Comparison of ENCODE assay signal across 18 cellular contexts in the genomic region with DNA sequence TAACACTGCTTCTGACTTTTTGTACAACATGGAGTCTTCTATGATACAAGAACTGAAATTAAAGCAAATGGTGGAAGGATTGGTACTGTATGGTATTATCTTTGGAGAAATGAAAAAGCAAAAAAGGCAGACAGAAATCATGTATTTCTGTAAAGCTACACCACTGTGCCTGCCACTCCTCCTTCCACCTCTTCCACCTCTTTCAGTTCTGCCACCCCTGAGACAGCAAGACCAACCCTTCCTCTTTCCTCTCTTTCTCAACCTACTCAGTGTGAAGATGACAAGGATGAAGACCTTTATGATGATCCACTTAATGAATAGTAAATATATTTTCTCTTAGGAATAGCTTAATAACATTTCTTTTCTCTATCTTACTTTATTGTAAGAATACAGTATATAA. TPM values are rescaled to one million over a fixed set of nuclear protein-coding genes. Genes with fewer than 3 reads are reported as not detected.
DNase-seq lines count a peak whose midpoint lies in the region; ATAC-seq and TF ChIP-seq lines count a peak whose summit lies in the region.
"Had no signal": no experiment of that assay in that cellular context is flagged by ENCODE, and none has a peak within 500 bp of the region (broad histone marks: within the 10 kb centered on the region; RNA-seq: fewer than 3 reads in every experiment).

No MANE protein-coding gene starts in this region.

- no peak overlapping the region for H3K14ac ChIP-seq in mesenchymal stem cell (ENCODE audit: low read length in 2 of 2)

- H3K4me1 Mint-ChIP-seq in activated CD4-positive, alpha-beta T cell treated with anti-CD3 and anti-CD28 coated beads, Interleukin-2, amount 10 ng/mL, durations not matched to agents 24 days and 14 days = peaks cover 42% of the 10 kb centered on the region

- no TSS peak for BruUV-seq in mammary epithelial cell (replicated peaks; lab: Mats Ljungman, UMichigan)
- no TSS peak for BruUV-seq in PC-3 (replicated peaks; lab: Mats Ljungman, UMichigan)

- dilution Hi-C loops in mammary epithelial cell (cut with HindIII; ENCODE audit: low sequenced_read_pairs) = loop anchor here (5.0 kb wide), 1 partner anchor 38 kb away; no protein-coding TSS in a partner anchor

- DNase-seq in activated CD4-positive, alpha-beta T cell treated with anti-CD3 and anti-CD28 coated beads, Interleukin-2, amount 10 ng/mL, durations not matched to agents 24 days and 14 days = no peak
- no peak for DNase-seq in activated CD4-positive, alpha-beta T cell treated with anti-CD3 and anti-CD28 coated beads for 4 hours
- no peak for DNase-seq in mammary epithelial cell
- no peak for DNase-seq in mesenchymal stem cell
- no peak for DNase-seq in PC-3
- no peak for DNase-seq in NCI-H774 (lab: John Stamatoyannopoulos, UW)
- DNase-seq in ureter (ENCODE audit: low spot score) = no peak
- DNase-seq in inferior parietal cortex (ENCODE audit: extremely low spot score) = no peak
- DNase-seq: Karpas-422; kidney; NCI-H1930; NCI-H524; small intestine; stimulated activated naive CD8-positive, alpha-beta T cell treated with anti-CD3 and anti-CD28 coated beads, Interleukin-15, Interleukin-2, amounts not matched to agents 100 U/mL and 50 U/mL, for 24 hours had no signal

- no peaks in the 10 kb centered on the region for H3K9me2 ChIP-seq in PC-3 (replicated peaks; ENCODE audit: low read length)

- H4K91ac ChIP-seq in mesenchymal stem cell (ENCODE audit: low read length) = no peak overlapping the region

- H3K4me2 ChIP-seq in mammary epithelial cell (ENCODE audit: insufficient read depth, low read depth, low read length) = peak overlapping the region; percentile 3
- H3K4me2 ChIP-seq in mesenchymal stem cell (ENCODE audit: low read length, poor library complexity, severe bottlenecking) = no peak overlapping the region
- H3K4me2 ChIP-seq in PC-3 (ENCODE audit: low read length) = no peak overlapping the region

- H3K27ac Mint-ChIP-seq in activated CD4-positive, alpha-beta T cell treated with anti-CD3 and anti-CD28 coated beads, Interleukin-2, amount 10 ng/mL, durations not matched to agents 24 days and 14 days = peak overlapping the region; percentile 67

- no peak for ATAC-seq in PC-3
- ATAC-seq: stimulated activated naive CD8-positive, alpha-beta T cell treated with anti-CD3 and anti-CD28 coated beads, Interleukin-15, Interleukin-2, amounts not matched to agents 100 U/mL and 50 U/mL, for 24 hours had no signal

- H3K36me3 ChIP-seq in mammary epithelial cell (ENCODE audit: insufficient read depth, low read length) (no peaks in the 10 kb centered on the region), mesenchymal stem cell (ENCODE audit: control insufficient read depth in 1 of 2, insufficient read depth in 2 of 2, low read depth in 1 of 2, low read length in 2 of 2) (no peaks in the 10 kb centered on the region), PC-3 (ENCODE audit: low read depth, low read length) (no peaks in the 10 kb centered on the region)
- H3K36me3 ChIP-seq: ovary had no signal

- no peaks in the 10 kb centered on the region for H3F3A ChIP-seq in PC-3 (ENCODE audit: low read length, unreplicated experiment)

- no peak overlapping the region for H4K8ac ChIP-seq in mesenchymal stem cell (ENCODE audit: low read length)

- no peak overlapping the region for H3K23ac ChIP-seq in mesenchymal stem cell (ENCODE audit: low read length in 2 of 2)

- peak overlapping the region in 1 of 2 experiments; percentile 21 for H3K18ac ChIP-seq in mesenchymal stem cell (ENCODE audit: low read depth in 1 of 2, low read length in 2 of 2)

- H3K79me1 ChIP-seq in mesenchymal stem cell (replicated peaks; ENCODE audit: low read length, poor library complexity, severe bottlenecking) = no peaks in the 10 kb centered on the region

- no peak overlapping the region for H2AK5ac ChIP-seq in mesenchymal stem cell (ENCODE audit: low read length, severe bottlenecking)

- H3K4me3 Mint-ChIP-seq in activated CD4-positive, alpha-beta T cell treated with anti-CD3 and anti-CD28 coated beads, Interleukin-2, amount 10 ng/mL, durations not matched to agents 24 days and 14 days = no peak overlapping the region
- H3K4me3 Mint-ChIP-seq: T-helper 1 cell treated with Interleukin-12 subunit alpha and Interleukin-12 subunit beta and Interleukin-4 antibody, amounts not matched to agents 30 μg/mL and 1 μg/mL, for 36 hours had no signal

- H3K27ac ChIP-seq in mammary epithelial cell (ENCODE audit: insufficient read depth, low read depth, low read length) (peak overlapping the region; percentile 85), mesenchymal stem cell (ENCODE audit: low read length, poor library complexity, severe bottlenecking) (peak overlapping the region; percentile 17), PC-3 (ENCODE audit: low read length) (no peak overlapping the region)
- H3K27ac ChIP-seq: HL-60 had no signal

- H3K4me3 ChIP-seq in mammary epithelial cell (replicated peaks in 1 of 3; ENCODE audit: insufficient read depth in 1 of 3, low read depth in 2 of 3, low read length in 3 of 3) (no peak overlapping the region), mesenchymal stem cell (ENCODE audit: insufficient read depth in 1 of 2, low read depth in 1 of 2, low read length in 2 of 2) (no peak overlapping the region), PC-3 (ENCODE audit: low read length) (no peak overlapping the region)
- H3K4me3 ChIP-seq: ovary had no signal

- peaks cover 30% of the 10 kb centered on the region for H3K4me1 ChIP-seq in mammary epithelial cell (ENCODE audit: insufficient read depth, low read length)
- H3K4me1 ChIP-seq in mesenchymal stem cell (ENCODE audit: control insufficient read depth, insufficient read depth, low read depth, low read length) = peaks cover 4% of the 10 kb centered on the region
- 0 out of 2 replicates have a peak, but pooled peaks cover 10% of the 10 kb centered on the region for H3K4me1 ChIP-seq in PC-3 (ENCODE audit: insufficient read depth, low read length)

- H3K27me3 ChIP-seq in mammary epithelial cell (ENCODE audit: insufficient read depth, low read length) = no peaks in the 10 kb centered on the region
- H3K27me3 ChIP-seq in mesenchymal stem cell (ENCODE audit: control insufficient read depth in 1 of 2, insufficient read depth in 1 of 2, low read length in 2 of 2) = no peaks in the 10 kb centered on the region
- peaks cover 45% of the 10 kb centered on the region; the same call in 1 of the 2 replicates for H3K27me3 ChIP-seq in PC-3 (ENCODE audit: low read length)
- H3K27me3 ChIP-seq: ovary had no signal

- intact Hi-C loops in activated CD4-positive, alpha-beta T cell treated with anti-CD3 and anti-CD28 coated beads, Interleukin-2, amount 10 ng/mL, durations not matched to agents 24 days and 14 days (cut with micrococcal nuclease) = loop anchor here (2.0 to 5.0 kb wide), 4 partner anchors 17 to 127 kb away; no protein-coding TSS in a partner anchor
- intact Hi-C loops in mammary epithelial cell (cut with micrococcal nuclease) (no loop called here), PC-3 (cut with micrococcal nuclease) (no loop called here)

- no peak overlapping the region for H2BK5ac ChIP-seq in mesenchymal stem cell (ENCODE audit: low read depth, low read length, poor library complexity, severe bottlenecking)

- H2AFZ ChIP-seq in mammary epithelial cell (ENCODE audit: low read depth, low read length) (peak overlapping the region; percentile 68), mesenchymal stem cell (ENCODE audit: low read depth, low read length) (no peak overlapping the region), PC-3 (ENCODE audit: low read length) (no peak overlapping the region)

- H2BK120ac ChIP-seq in mesenchymal stem cell (ENCODE audit: low read depth, low read length) = peak overlapping the region; percentile 5

- peaks cover 13% of the 10 kb centered on the region for H3K9me3 Mint-ChIP-seq in activated CD4-positive, alpha-beta T cell treated with anti-CD3 and anti-CD28 coated beads, Interleukin-2, amount 10 ng/mL, durations not matched to agents 24 days and 14 days
- H3K9me3 Mint-ChIP-seq: activated naive CD4-positive, alpha-beta T cell treated with anti-CD3 and anti-CD28 coated beads, Interleukin-2, amount 50 U/mL, for 24 hours had no signal

- H4K20me1 ChIP-seq in mammary epithelial cell (ENCODE audit: insufficient read depth, low read length) = no peaks in the 10 kb centered on the region
- H4K20me1 ChIP-seq in PC-3 (ENCODE audit: low read length) = no peaks in the 10 kb centered on the region

- H3K27me3 Mint-ChIP-seq in activated CD4-positive, alpha-beta T cell treated with anti-CD3 and anti-CD28 coated beads, Interleukin-2, amount 10 ng/mL, durations not matched to agents 24 days and 14 days = no peaks in the 10 kb centered on the region
- H3K27me3 Mint-ChIP-seq: activated naive CD4-positive, alpha-beta T cell treated with anti-CD3 and anti-CD28 coated beads, Interleukin-2, amount 50 U/mL, for 24 hours had no signal

- H3K9me3 ChIP-seq in mammary epithelial cell (replicated peaks; ENCODE audit: insufficient read depth, low read length) = peaks cover 4% of the 10 kb centered on the region
- H3K9me3 ChIP-seq in mesenchymal stem cell (ENCODE audit: control insufficient read depth, low read length) = peaks cover 4% of the 10 kb centered on the region
- no peaks in the 10 kb centered on the region for H3K9me3 ChIP-seq in PC-3 (ENCODE audit: low read length)
- H3K9me3 ChIP-seq: ovary had no signal

- POLR2A ChIA-PET in PC-3 (lab: Charles Lee; ENCODE audit: unreplicated experiment) = no interaction called here

- H2BK12ac ChIP-seq in mesenchymal stem cell (ENCODE audit: low read length in 2 of 2) = no peak overlapping the region

- in situ Hi-C loops in mammary epithelial cell (cut with MboI; ENCODE audit: low sequenced_read_pairs in 2 of 2) = no loop called here

- TF ChIP-seq CTCF in mammary epithelial cell (conservative IDR thresholded peaks at IDR 0.05 in 1 of 2, IDR thresholded peaks at IDR 0.05 in 1 of 2; ENCODE audit: extremely low read depth in 1 of 2, insufficient read depth in 1 of 2, low read depth in 1 of 2, low read length in 2 of 2) = no peak
- no peak for TF ChIP-seq CTCF in PC-3 (conservative IDR thresholded peaks at IDR 0.05; ENCODE audit: low read depth, low read length)

- H2BK15ac ChIP-seq in mesenchymal stem cell (ENCODE audit: low read depth, poor library complexity, severe bottlenecking) = no peak overlapping the region

- H3K79me2 ChIP-seq in mammary epithelial cell (ENCODE audit: insufficient read depth, low read length) (no peaks in the 10 kb centered on the region), PC-3 (ENCODE audit: low read length) (no peaks in the 10 kb centered on the region)

- peaks cover 5% of the 10 kb centered on the region for H3K36me3 Mint-ChIP-seq in activated CD4-positive, alpha-beta T cell treated with anti-CD3 and anti-CD28 coated beads, Interleukin-2, amount 10 ng/mL, durations not matched to agents 24 days and 14 days (ENCODE audit: low read depth)

- H3K9ac ChIP-seq in mammary epithelial cell (ENCODE audit: insufficient read depth, low read length) = no peak overlapping the region
- no peak overlapping the region for H3K9ac ChIP-seq in mesenchymal stem cell (ENCODE audit: low read length)
- H3K9ac ChIP-seq in PC-3 (ENCODE audit: low read length) = no peak overlapping the region

- CTCF ChIA-PET in mammary epithelial cell (lab: Charles Lee; ENCODE audit: low non-redundant PET) = no interaction called here
- CTCF ChIA-PET in PC-3 (lab: Charles Lee) = no interaction called here

- H3K4ac ChIP-seq in mesenchymal stem cell (ENCODE audit: low read depth in 1 of 2, low read length in 2 of 2) = no peak overlapping the region

RNA-seq across cellular contexts. Expression of gene CD200, which starts 57.0 kb away (rescaled TPM):
- total RNA-seq in activated CD4-positive, alpha-beta T cell treated with anti-CD3 and anti-CD28 coated beads, Interleukin-2, amount 10 ng/mL, durations not matched to agents 24 days and 14 days = 144 and 151 TPM in 2 replicates
- 10 to 100 TPM; 13.0 to 23.7 TPM for total RNA-seq in mammary epithelial cell
- polyA plus RNA-seq in mammary epithelial cell = 4.2 TPM
- polyA minus RNA-seq in mammary epithelial cell = not detected
- 0.26 TPM for polyA plus RNA-seq in mesenchymal stem cell (2013, experiment 1 of 2)
- 0.23 TPM for polyA plus RNA-seq in mesenchymal stem cell (2013, experiment 2 of 2)
- not detected in 2 replicates for total RNA-seq in PC-3 (2014; rRNA removed)
- 14.3 TPM for total RNA-seq in ureter

Comparison
In these comparisons a context has a peak if more than half of its experiments do, and no peak if none do; other contexts are left out.
1. RNA of gene CD200, which starts 57.0 kb away (total RNA-seq): 144 to 151 TPM in activated CD4-positive, alpha-beta T cell treated with anti-CD3 and anti-CD28 coated beads, Interleukin-2, amount 10 ng/mL, durations not matched to agents 24 days and 14 days, 13.0 to 23.7 TPM in mammary epithelial cell and 14.3 TPM in ureter (single experiment); not detected in PC-3; every median in the first group is over 10 times any median in the second.